In genomic region chr2:70248810-70249438, GRCh38 we compare ENCODE assay signal across 1 cellular context.
TF ChIP-seq lines count a peak whose summit lies in the region.

No MANE protein-coding gene starts in this region.

TF ChIP-seq in IMR-90, 13 proteins besides CTCF, POLR2A, EP300 and RAD21:
- TF ChIP-seq USF2 (IDR thresholded peaks at IDR 0.05; ENCODE audit: low read depth, low read length): no peak
- TF ChIP-seq BHLHE40 (IDR thresholded peaks at IDR 0.05; ENCODE audit: low read depth, low read length): no peak
- peak; percentile 41; the same call in 1 of the 2 replicates for TF ChIP-seq CHD1 (IDR thresholded peaks at IDR 0.05; ENCODE audit: low read depth, low read length)
- TF ChIP-seq SMC3 (IDR thresholded peaks at IDR 0.05; ENCODE audit: low read depth, low read length): 0 out of 2 replicates have a peak, but pooled peaks have one; percentile 8
- 0 out of 2 replicates have a peak, but pooled peaks have one; percentile 13 for TF ChIP-seq NFE2L2 (IDR thresholded peaks at IDR 0.05; ENCODE audit: low read depth, low read length)
- TF ChIP-seq RCOR1 (IDR thresholded peaks at IDR 0.05; ENCODE audit: insufficient replicate concordance, low read length): no peak
- no peak for TF ChIP-seq ELK1 (IDR thresholded peaks at IDR 0.05; ENCODE audit: borderline replicate concordance, low read depth, low read length)
- peak; percentile 97 for TF ChIP-seq FOS (IDR thresholded peaks at IDR 0.05; ENCODE audit: low read depth, low read length)
- TF ChIP-seq MAFK (IDR thresholded peaks at IDR 0.05; ENCODE audit: low read depth, low read length): no peak
- TF ChIP-seq MAZ (IDR thresholded peaks at IDR 0.05; ENCODE audit: borderline replicate concordance, low read depth, low read length): no peak
